3 cellular contexts compared by ENCODE assay signal in genomic region chr11:106684944-106685343, GRCh38.
"Had no signal": no experiment of that assay in that cellular context is flagged by ENCODE, and none has a peak within 500 bp of the region (broad histone marks: within the 10 kb centered on the region; RNA-seq: fewer than 3 reads in every experiment).

No MANE protein-coding gene starts in this region.

- DNase-seq: GDM1, GF-D8 had no signal

- H3K4me3 ChIP-seq: GM12878 had no signal
